Comparison of ENCODE assay signal across 16 cellular contexts in the genomic region with DNA sequence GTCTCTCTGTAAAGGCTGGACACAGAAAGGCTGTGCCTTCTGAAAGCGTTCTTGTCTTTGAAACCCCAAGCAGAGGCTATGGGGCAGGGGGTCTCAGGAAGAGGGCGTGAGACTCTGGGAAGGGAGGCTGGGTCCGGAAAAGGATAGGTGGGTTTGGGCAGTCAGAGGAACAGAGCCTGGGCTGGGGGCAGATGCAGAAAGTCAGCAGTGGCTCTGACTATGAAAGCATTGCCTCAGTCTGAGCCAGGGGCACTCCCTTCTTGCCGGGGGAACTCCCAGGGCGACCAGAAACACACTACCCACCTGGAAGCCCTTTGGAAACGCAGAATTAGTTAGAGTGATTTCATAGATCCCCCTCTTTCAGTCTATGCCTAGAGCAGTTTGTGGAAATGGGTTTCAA.
A peak's percentile ranks its signal among the peaks of the same experiment; 100 is the strongest.
DNase-seq lines count a peak whose midpoint lies in the region; TF ChIP-seq lines count a peak whose summit lies in the region.
"Had no signal": no experiment of that assay in that cellular context is flagged by ENCODE, and none has a peak within 500 bp of the region (broad histone marks: within the 10 kb centered on the region; RNA-seq: fewer than 3 reads in every experiment).

No MANE protein-coding gene starts in this region.

- H3K4me1 ChIP-seq in left ventricle myocardium inferior (peaks cover 24% of the 10 kb centered on the region), neuronal stem cell (ENCODE audit: control insufficient read depth in 2 of 2, insufficient read depth in 1 of 2, low read depth in 1 of 2, low read length in 2 of 2) (peaks cover 14 to 18% of the 10 kb centered on the region in 2 donors), spleen (peaks cover 0 to 23% (median 3%) of the 10 kb centered on the region in 6 donors), esophagus muscularis mucosa (peaks cover 15 to 30% (median 17%) of the 10 kb centered on the region in 4 donors)
- H3K4me1 ChIP-seq: Caco-2 had no signal

- no peak overlapping the region for H3K4ac ChIP-seq in neuronal stem cell (ENCODE audit: low read length)

- no peak overlapping the region for H2BK12ac ChIP-seq in neuronal stem cell (ENCODE audit: low read length)

- no peaks in the 10 kb centered on the region for H3K9me3 ChIP-seq in left ventricle myocardium inferior (replicated peaks)
- no peaks in the 10 kb centered on the region for H3K9me3 ChIP-seq in neuronal stem cell (replicated peaks in 1 of 2; ENCODE audit: control insufficient read depth in 2 of 2, insufficient read depth in 1 of 2, low read depth in 1 of 2, low read length in 2 of 2)
- no peaks in the 10 kb centered on the region for H3K9me3 ChIP-seq in spleen
- no peaks in the 10 kb centered on the region for H3K9me3 ChIP-seq in esophagus muscularis mucosa
- H3K9me3 ChIP-seq: BLaER1, Caco-2 had no signal

- DNase-seq in cardiac septum (ENCODE audit: low spot score) (peak; percentile 15), left ventricle myocardium inferior (no peak), neuronal stem cell (ENCODE audit: low spot score) (no peak), spleen (peak; percentile 58), GM13977 (ENCODE audit: low spot score) (no peak), esophagus muscularis mucosa (ENCODE audit: extremely low spot score) (no peak)
- no peak for DNase-seq in stimulated activated CD4-positive, alpha-beta T cell treated with anti-CD3 and anti-CD28 coated beads, Interleukin-2, amount 100 ng/mL, for 24 hours
- DNase-seq: 8988T; AML-193; CD8-positive, alpha-beta memory T cell; DND-41; GDM1; HCEC 1CT; HFFc6 had no signal

- TF ChIP-seq POLR2A in spleen (IDR thresholded peaks at IDR 0.05): no peak
- no peak for TF ChIP-seq POLR2A in esophagus muscularis mucosa (IDR thresholded peaks at IDR 0.05; ENCODE audit: low read depth)

- H3K23ac ChIP-seq in neuronal stem cell (ENCODE audit: low read depth, low read length, poor library complexity): no peak overlapping the region

- H2BK120ac ChIP-seq in neuronal stem cell (ENCODE audit: low read depth, low read length): no peak overlapping the region

- no peak for TF ChIP-seq CTCF in left ventricle myocardium inferior (IDR thresholded peaks at IDR 0.05; ENCODE audit: borderline replicate concordance)
- no peak for TF ChIP-seq CTCF in spleen (IDR thresholded peaks at IDR 0.05 in 8 of 11, conservative IDR thresholded peaks at IDR 0.05 in 3 of 11)
- no peak for TF ChIP-seq CTCF in GM13977 (IDR thresholded peaks at IDR 0.05; ENCODE audit: extremely low read depth, insufficient read depth, missing control alignments)
- no peak for TF ChIP-seq CTCF in esophagus muscularis mucosa (IDR thresholded peaks at IDR 0.05)

- no peak overlapping the region for H3K9ac ChIP-seq in neuronal stem cell (ENCODE audit: low read depth, low read length, poor library complexity)
- H3K9ac ChIP-seq: BLaER1 had no signal

- no peak overlapping the region for H4K8ac ChIP-seq in neuronal stem cell (ENCODE audit: low read depth, low read length)

- no peak overlapping the region for H3K14ac ChIP-seq in neuronal stem cell (ENCODE audit: low read length)

- H3K4me3 ChIP-seq in left ventricle myocardium inferior: no peak overlapping the region
- no peak overlapping the region for H3K4me3 ChIP-seq in neuronal stem cell (ENCODE audit: low read length in 2 of 2)
- H3K4me3 ChIP-seq in spleen: no peak overlapping the region
- H3K4me3 ChIP-seq in esophagus muscularis mucosa: no peak overlapping the region
- H3K4me3 ChIP-seq: BLaER1 had no signal

- no peak overlapping the region for H2BK5ac ChIP-seq in neuronal stem cell (ENCODE audit: low read length)

- H3K36me3 ChIP-seq in left ventricle myocardium inferior (peaks cover 17% of the 10 kb centered on the region), neuronal stem cell (replicated peaks in 1 of 2; ENCODE audit: control insufficient read depth in 2 of 2, insufficient read depth in 2 of 2, low read length in 2 of 2) (no peaks in the 10 kb centered on the region), spleen (peaks cover 0 to 85% (median 17%) of the 10 kb centered on the region in 6 donors), esophagus muscularis mucosa (peaks cover 0 to 49% (median 13%) of the 10 kb centered on the region in 4 donors)
- H3K36me3 ChIP-seq: BLaER1 had no signal

- H3K27ac ChIP-seq in left ventricle myocardium inferior (replicated peaks) (no peak overlapping the region), neuronal stem cell (replicated peaks; ENCODE audit: low read length) (no peak overlapping the region), spleen (peak overlapping the region in 3 of 8 donors; percentile 33 to 55 (median 33)), esophagus muscularis mucosa (replicated peaks in 1 of 4) (no peak overlapping the region)
- H3K27ac ChIP-seq: BLaER1 had no signal

- H2AK5ac ChIP-seq in neuronal stem cell (ENCODE audit: low read depth, low read length): no peak overlapping the region

- H3K4me2 ChIP-seq in neuronal stem cell (ENCODE audit: insufficient read depth, low read length, poor library complexity, severe bottlenecking): no peak overlapping the region
- H3K4me2 ChIP-seq: BLaER1 had no signal

- H4K91ac ChIP-seq in neuronal stem cell (ENCODE audit: low read depth, low read length, poor library complexity): no peak overlapping the region

- no peak overlapping the region for H2AFZ ChIP-seq in neuronal stem cell (ENCODE audit: low read length)

- peak overlapping the region; percentile 66 for H3K18ac ChIP-seq in neuronal stem cell (ENCODE audit: low read length)

- in situ Hi-C loops in GM13977 (cut with MboI; ENCODE audit: low pct_unique_long_range_greater_than_20kb, low sequenced_read_pairs, unreplicated experiment): no loop called here

- WGBS in neuronal stem cell (ENCODE audit: extremely low coverage in 2 of 2, insufficient read length in 2 of 2, insufficient replicate concordance in 1 of 2), 2 donors: no CpG with 5 or more reads among the region's 6 CpGs
- 71 to 93% (median 77%) methylated on average over 3 to 6 of the region's 6 CpGs for WGBS in spleen, 5 donors
- 71% methylated on average over 6 of the region's 6 CpGs for WGBS in esophagus muscularis mucosa

- no peak for TF ChIP-seq EP300 in esophagus muscularis mucosa (IDR thresholded peaks at IDR 0.05)

- no peaks in the 10 kb centered on the region for H3K79me1 ChIP-seq in neuronal stem cell (ENCODE audit: low read depth, low read length)

- H2BK15ac ChIP-seq in neuronal stem cell (ENCODE audit: low read length): no peak overlapping the region

- intact Hi-C loops in cardiac septum (cut with DNase I) (no loop called here), left ventricle myocardium inferior (cut with micrococcal nuclease) (no loop called here), spleen (cut with DNase I; ENCODE audit: low total_unique reads) (no loop called here), esophagus muscularis mucosa (cut with DNase I) (no loop called here)

- no peaks in the 10 kb centered on the region for H3K27me3 ChIP-seq in left ventricle myocardium inferior (ENCODE audit: low read depth)
- no peaks in the 10 kb centered on the region for H3K27me3 ChIP-seq in neuronal stem cell (ENCODE audit: control insufficient read depth in 3 of 3, insufficient read depth in 3 of 3, low read depth in 1 of 3, low read length in 3 of 3)
- no peaks in the 10 kb centered on the region for H3K27me3 ChIP-seq in spleen (replicated peaks in 1 of 7)
- no peaks in the 10 kb centered on the region for H3K27me3 ChIP-seq in esophagus muscularis mucosa
- H3K27me3 ChIP-seq: BLaER1 had no signal

Comparison
In these comparisons a context has a peak if more than half of its experiments do, and no peak if none do; other contexts are left out.
1. DNase-seq: peak in cardiac septum (single experiment) and spleen (single experiment); none in left ventricle myocardium inferior (single experiment), neuronal stem cell (single experiment), stimulated activated CD4-positive, alpha-beta T cell treated with anti-CD3 and anti-CD28 coated beads, Interleukin-2, amount 100 ng/mL, for 24 hours (0 of 2), GM13977 (single experiment) and esophagus muscularis mucosa (single experiment).